ENCODE assay signal across 1 cellular context in genomic region chr2:105337122-105338019, GRCh38.
TF ChIP-seq lines count a peak whose summit lies in the region.

C2orf49 (plus strand) TSS chr2:105337540; CDS start chr2:105337588, 48 bp downstream.

TF ChIP-seq in HepG2, 621 proteins besides CTCF, POLR2A, EP300 and RAD21 (continued from another document and continues in another):
- TF ChIP-seq MAX (IDR thresholded peaks at IDR 0.05): peak; percentile 82
- TF ChIP-seq ZNF143 (CRISPR knock-in tag; IDR thresholded peaks at IDR 0.05): peak; percentile 91
- TF ChIP-seq SRSF1 (optimal IDR thresholded peaks at IDR 0.05; ENCODE audit: low read depth, low read length): peak; percentile 80
- peak; percentile 95 for TF ChIP-seq HIVEP1 (CRISPR knock-in tag; IDR thresholded peaks at IDR 0.05)
- peak; percentile 87 for TF ChIP-seq RBFOX2 (IDR thresholded peaks at IDR 0.05; ENCODE audit: low read depth, low read length)
- TF ChIP-seq ZNF766 (CRISPR knock-in tag; IDR thresholded peaks at IDR 0.05; ENCODE audit: borderline replicate concordance): no peak
- peak; percentile 68; the same call in 1 of the 2 replicates for TF ChIP-seq ZNF607 (CRISPR knock-in tag; IDR thresholded peaks at IDR 0.05; ENCODE audit: borderline replicate concordance)
- peak; percentile 43; the same call in 1 of the 2 replicates for TF ChIP-seq CBX5 (CRISPR knock-in tag; IDR thresholded peaks at IDR 0.05; ENCODE audit: borderline replicate concordance)
- TF ChIP-seq HOXA5 (CRISPR knock-in tag; IDR thresholded peaks at IDR 0.05): no peak
- TF ChIP-seq GABPB1 (CRISPR knock-in tag; IDR thresholded peaks at IDR 0.05): peak; percentile 98
- TF ChIP-seq CREB3 (CRISPR knock-in tag; IDR thresholded peaks at IDR 0.05): 0 out of 2 replicates have a peak, but pooled peaks have one; percentile 49
- TF ChIP-seq ARID2 (CRISPR knock-in tag; IDR thresholded peaks at IDR 0.05; ENCODE audit: borderline replicate concordance): peak; percentile 58; the same call in 1 of the 2 replicates
- no peak for TF ChIP-seq ZNF746 (CRISPR knock-in tag; IDR thresholded peaks at IDR 0.05)
- TF ChIP-seq SIN3A (IDR thresholded peaks at IDR 0.05; ENCODE audit: borderline replicate concordance, low read depth, low read length): peak; percentile 86; the same call in 1 of the 2 replicates
- no peak for TF ChIP-seq SOX5 (CRISPR knock-in tag; IDR thresholded peaks at IDR 0.05; ENCODE audit: borderline replicate concordance)
- peak; percentile 80; the same call in 1 of the 2 replicates for TF ChIP-seq KDM5B (CRISPR knock-in tag; IDR thresholded peaks at IDR 0.05; ENCODE audit: borderline replicate concordance)
- TF ChIP-seq ZBTB38 (CRISPR knock-in tag; IDR thresholded peaks at IDR 0.05): peak; percentile 39; the same call in 1 of the 2 replicates
- peak; percentile 76; the same call in 1 of the 2 replicates for TF ChIP-seq SNAPC2 (CRISPR knock-in tag; IDR thresholded peaks at IDR 0.05)
- peak; percentile 81; the same call in 1 of the 2 replicates for TF ChIP-seq POLR2AphosphoS2 (IDR thresholded peaks at IDR 0.05; ENCODE audit: low read depth, low read length)
- no peak for TF ChIP-seq DNMT1 (CRISPR knock-in tag; IDR thresholded peaks at IDR 0.05)
- TF ChIP-seq ZFP36 (IDR thresholded peaks at IDR 0.05; ENCODE audit: borderline replicate concordance, low read depth, low read length, partially characterized antibody): no peak
- TF ChIP-seq HNF4G (IDR thresholded peaks at IDR 0.05; ENCODE audit: borderline replicate concordance, low read depth, low read length): 0 out of 2 replicates have a peak, but pooled peaks have one; percentile 40
- no peak for TF ChIP-seq HNF4G (CRISPR knock-in tag; IDR thresholded peaks at IDR 0.05; ENCODE audit: borderline replicate concordance, low read depth)
- peak; percentile 51; the same call in 1 of the 2 replicates for TF ChIP-seq ZNF546 (CRISPR knock-in tag; conservative IDR thresholded peaks at IDR 0.05)
- peak; percentile 95 for TF ChIP-seq ZNF430 (CRISPR knock-in tag; IDR thresholded peaks at IDR 0.05)
- TF ChIP-seq, protein P1, sequence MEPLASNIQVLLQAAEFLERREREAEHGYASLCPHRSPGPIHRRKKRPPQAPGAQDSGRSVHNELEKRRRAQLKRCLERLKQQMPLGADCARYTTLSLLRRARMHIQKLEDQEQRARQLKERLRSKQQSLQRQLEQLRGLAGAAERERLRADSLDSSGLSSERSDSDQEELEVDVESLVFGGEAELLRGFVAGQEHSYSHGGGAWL (CRISPR knock-in tag; IDR thresholded peaks at IDR 0.05): peak; percentile 78; the same call in 1 of the 2 replicates
- TF ChIP-seq ZFP91 (CRISPR knock-in tag; IDR thresholded peaks at IDR 0.05; ENCODE audit: borderline replicate concordance): peak; percentile 84; the same call in 1 of the 2 replicates
- no peak for TF ChIP-seq ZMYM2 (CRISPR knock-in tag; IDR thresholded peaks at IDR 0.05)
- TF ChIP-seq ZSCAN31 (CRISPR knock-in tag; IDR thresholded peaks at IDR 0.05; ENCODE audit: low read depth): no peak
- TF ChIP-seq ZNF564 (CRISPR knock-in tag; IDR thresholded peaks at IDR 0.05): peak; percentile 72; the same call in 1 of the 2 replicates
- peak; percentile 82 for TF ChIP-seq TARDBP (CRISPR knock-in tag; IDR thresholded peaks at IDR 0.05)
- peak; percentile 77; the same call in 1 of the 2 replicates for TF ChIP-seq ZNF839 (CRISPR knock-in tag; IDR thresholded peaks at IDR 0.05; ENCODE audit: borderline replicate concordance)
- TF ChIP-seq ZNF510 (CRISPR knock-in tag; IDR thresholded peaks at IDR 0.05; ENCODE audit: low read depth): 0 out of 2 replicates have a peak, but pooled peaks have one; percentile 60
- no peak; the same call in 1 of the 2 replicates for TF ChIP-seq PLSCR1 (CRISPR knock-in tag; IDR thresholded peaks at IDR 0.05; ENCODE audit: borderline replicate concordance)
- TF ChIP-seq ZBED4 (CRISPR knock-in tag; IDR thresholded peaks at IDR 0.05; ENCODE audit: borderline replicate concordance): peak; percentile 68; the same call in 1 of the 2 replicates
- no peak; the same call in 1 of the 2 replicates for TF ChIP-seq ZNF788 (CRISPR knock-in tag; IDR thresholded peaks at IDR 0.05; ENCODE audit: borderline replicate concordance)
- TF ChIP-seq SOX13 (IDR thresholded peaks at IDR 0.05): no peak
- TF ChIP-seq SOX13 (CRISPR knock-in tag; conservative IDR thresholded peaks at IDR 0.05 in 1 of 2, IDR thresholded peaks at IDR 0.05 in 1 of 2): no peak
- TF ChIP-seq, protein P2, sequence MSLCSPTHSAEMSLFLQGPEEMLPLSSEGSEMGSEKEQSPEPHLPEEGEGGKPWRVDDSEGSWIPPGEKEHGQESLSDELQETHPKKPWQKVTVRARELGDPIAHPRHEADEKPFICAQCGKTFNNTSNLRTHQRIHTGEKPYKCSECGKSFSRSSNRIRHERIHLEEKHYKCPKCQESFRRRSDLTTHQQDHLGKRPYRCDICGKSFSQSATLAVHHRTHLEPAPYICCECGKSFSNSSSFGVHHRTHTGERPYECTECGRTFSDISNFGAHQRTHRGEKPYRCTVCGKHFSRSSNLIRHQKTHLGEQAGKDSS (CRISPR knock-in tag; IDR thresholded peaks at IDR 0.05; ENCODE audit: borderline replicate concordance, low read depth): peak; percentile 83; the same call in 1 of the 2 replicates
- TF ChIP-seq ZBTB42 (CRISPR knock-in tag; IDR thresholded peaks at IDR 0.05): no peak
- peak; percentile 94 for TF ChIP-seq THAP11 (CRISPR knock-in tag; IDR thresholded peaks at IDR 0.05)
- TF ChIP-seq, protein P3, sequence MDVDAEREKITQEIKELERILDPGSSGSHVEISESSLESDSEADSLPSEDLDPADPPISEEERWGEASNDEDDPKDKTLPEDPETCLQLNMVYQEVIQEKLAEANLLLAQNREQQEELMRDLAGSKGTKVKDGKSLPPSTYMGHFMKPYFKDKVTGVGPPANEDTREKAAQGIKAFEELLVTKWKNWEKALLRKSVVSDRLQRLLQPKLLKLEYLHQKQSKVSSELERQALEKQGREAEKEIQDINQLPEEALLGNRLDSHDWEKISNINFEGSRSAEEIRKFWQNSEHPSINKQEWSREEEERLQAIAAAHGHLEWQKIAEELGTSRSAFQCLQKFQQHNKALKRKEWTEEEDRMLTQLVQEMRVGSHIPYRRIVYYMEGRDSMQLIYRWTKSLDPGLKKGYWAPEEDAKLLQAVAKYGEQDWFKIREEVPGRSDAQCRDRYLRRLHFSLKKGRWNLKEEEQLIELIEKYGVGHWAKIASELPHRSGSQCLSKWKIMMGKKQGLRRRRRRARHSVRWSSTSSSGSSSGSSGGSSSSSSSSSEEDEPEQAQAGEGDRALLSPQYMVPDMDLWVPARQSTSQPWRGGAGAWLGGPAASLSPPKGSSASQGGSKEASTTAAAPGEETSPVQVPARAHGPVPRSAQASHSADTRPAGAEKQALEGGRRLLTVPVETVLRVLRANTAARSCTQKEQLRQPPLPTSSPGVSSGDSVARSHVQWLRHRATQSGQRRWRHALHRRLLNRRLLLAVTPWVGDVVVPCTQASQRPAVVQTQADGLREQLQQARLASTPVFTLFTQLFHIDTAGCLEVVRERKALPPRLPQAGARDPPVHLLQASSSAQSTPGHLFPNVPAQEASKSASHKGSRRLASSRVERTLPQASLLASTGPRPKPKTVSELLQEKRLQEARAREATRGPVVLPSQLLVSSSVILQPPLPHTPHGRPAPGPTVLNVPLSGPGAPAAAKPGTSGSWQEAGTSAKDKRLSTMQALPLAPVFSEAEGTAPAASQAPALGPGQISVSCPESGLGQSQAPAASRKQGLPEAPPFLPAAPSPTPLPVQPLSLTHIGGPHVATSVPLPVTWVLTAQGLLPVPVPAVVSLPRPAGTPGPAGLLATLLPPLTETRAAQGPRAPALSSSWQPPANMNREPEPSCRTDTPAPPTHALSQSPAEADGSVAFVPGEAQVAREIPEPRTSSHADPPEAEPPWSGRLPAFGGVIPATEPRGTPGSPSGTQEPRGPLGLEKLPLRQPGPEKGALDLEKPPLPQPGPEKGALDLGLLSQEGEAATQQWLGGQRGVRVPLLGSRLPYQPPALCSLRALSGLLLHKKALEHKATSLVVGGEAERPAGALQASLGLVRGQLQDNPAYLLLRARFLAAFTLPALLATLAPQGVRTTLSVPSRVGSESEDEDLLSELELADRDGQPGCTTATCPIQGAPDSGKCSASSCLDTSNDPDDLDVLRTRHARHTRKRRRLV (CRISPR knock-in tag; IDR thresholded peaks at IDR 0.05): peak; percentile 76; the same call in 1 of the 2 replicates
- TF ChIP-seq, protein P4, sequence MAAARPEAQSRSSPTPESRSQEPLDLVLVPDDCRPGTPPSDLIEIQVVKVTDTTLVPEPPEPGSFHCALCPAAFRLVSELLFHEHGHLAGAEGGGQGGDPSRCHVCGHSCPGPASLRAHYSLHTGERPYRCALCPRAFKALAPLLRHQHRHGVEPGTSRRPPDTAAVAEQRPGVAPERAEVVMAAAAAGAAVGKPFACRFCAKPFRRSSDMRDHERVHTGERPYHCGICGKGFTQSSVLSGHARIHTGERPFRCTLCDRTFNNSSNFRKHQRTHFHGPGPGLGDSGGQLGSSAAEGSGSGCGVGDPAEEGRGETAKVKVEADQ (CRISPR knock-in tag; IDR thresholded peaks at IDR 0.05; ENCODE audit: borderline replicate concordance): peak; percentile 88
- no peak for TF ChIP-seq ZFP37 (CRISPR knock-in tag; IDR thresholded peaks at IDR 0.05; ENCODE audit: borderline replicate concordance)
- TF ChIP-seq CBX1 (IDR thresholded peaks at IDR 0.05; ENCODE audit: low read depth): no peak
- TF ChIP-seq SRF (IDR thresholded peaks at IDR 0.05; ENCODE audit: low read depth, low read length): peak; percentile 40; the same call in 1 of the 2 replicates
- peak; percentile 49; the same call in 1 of the 2 replicates for TF ChIP-seq ZNF205 (CRISPR knock-in tag; IDR thresholded peaks at IDR 0.05)
- TF ChIP-seq HDAC2 (CRISPR knock-in tag; IDR thresholded peaks at IDR 0.05): peak; percentile 80; the same call in 1 of the 2 replicates
- TF ChIP-seq ZNF503 (CRISPR knock-in tag; IDR thresholded peaks at IDR 0.05): no peak
